ENCODE assay signal across 11 cellular contexts in the genomic region with DNA sequence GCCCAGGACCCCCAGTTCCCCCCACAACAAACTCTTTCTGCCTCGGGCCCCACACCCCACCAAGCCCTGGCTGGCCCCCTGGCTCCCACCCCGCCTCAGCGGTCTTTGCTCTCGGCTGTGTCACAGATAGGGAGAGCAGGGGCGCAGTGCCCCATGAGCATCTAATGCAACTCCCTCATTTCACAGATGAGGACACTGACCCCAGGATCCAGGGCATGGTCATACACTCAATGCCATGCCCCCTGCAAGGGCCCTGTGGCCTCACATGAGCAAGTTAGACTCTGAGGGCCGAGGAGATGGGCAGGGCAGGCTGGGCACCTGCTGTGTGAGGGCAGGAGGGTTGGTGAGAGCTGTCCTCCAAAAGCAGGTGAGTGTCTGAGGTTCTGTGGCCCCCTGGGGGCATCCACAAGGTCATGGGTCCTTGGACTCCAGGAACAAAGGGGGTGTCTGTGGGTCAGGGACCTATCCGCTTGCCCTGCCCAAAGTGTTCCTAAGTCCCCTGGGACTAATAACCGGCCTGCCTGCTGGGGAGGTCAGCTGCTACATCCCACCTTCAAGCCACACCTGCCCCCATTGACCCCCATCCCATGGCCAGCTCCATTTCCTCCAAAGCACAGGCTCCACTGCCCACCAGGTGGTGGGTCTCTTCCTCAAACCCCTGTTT. TPM values are rescaled to one million over a fixed set of nuclear protein-coding genes. Genes with fewer than 3 reads are reported as not detected.
DNase-seq lines count a peak whose midpoint lies in the region; ATAC-seq and TF ChIP-seq lines count a peak whose summit lies in the region.
"Had no signal": no experiment of that assay in that cellular context is flagged by ENCODE, and none has a peak within 500 bp of the region (broad histone marks: within the 10 kb centered on the region; RNA-seq: fewer than 3 reads in every experiment).

No MANE protein-coding gene starts in this region.

- H3K9me3 ChIP-seq in Caco-2 (0 out of 2 replicates have a peak, but pooled peaks cover 3% of the 10 kb centered on the region), neural progenitor cell (ENCODE audit: low read depth) (no peaks in the 10 kb centered on the region)
- H3K9me3 ChIP-seq: thyroid gland had no signal

- H3K27ac Mint-ChIP-seq in Caco-2 (ENCODE audit: unreplicated experiment) (no peak overlapping the region), neural progenitor cell (no peak overlapping the region)
- peak overlapping the region; percentile 72 for H3K27ac Mint-ChIP-seq in activated naive CD8-positive, alpha-beta T cell treated with anti-CD3 and anti-CD28 coated beads, Interleukin-2, amount 50 U/mL, for 24 hours

- H3K36me3 ChIP-seq in Caco-2 (ENCODE audit: control insufficient read depth, insufficient read depth, low read length) (peaks cover 12% of the 10 kb centered on the region), neural progenitor cell (no peaks in the 10 kb centered on the region)

- peaks cover 22% of the 10 kb centered on the region for H3K9me3 Mint-ChIP-seq in Caco-2 (ENCODE audit: unreplicated experiment)
- peaks cover 3% of the 10 kb centered on the region for H3K9me3 Mint-ChIP-seq in activated naive CD8-positive, alpha-beta T cell treated with anti-CD3 and anti-CD28 coated beads, Interleukin-2, amount 50 U/mL, for 24 hours
- H3K9me3 Mint-ChIP-seq in neural progenitor cell, result peaks cover 3% of the 10 kb centered on the region

- BruUV-seq in Caco-2 (replicated peaks; lab: Mats Ljungman, UMichigan), result no TSS peak

- POLR2A ChIA-PET in Caco-2 (lab: Charles Lee), result interaction anchor here (0.6 to 1.0 kb wide), 2 partner anchors 17 to 24 kb away, joined by 3 to 5 read pairs; no protein-coding TSS in a partner anchor

- no peak overlapping the region for H3K9ac ChIP-seq in neural progenitor cell

- H3K4me3 ChIP-seq in Caco-2 (ENCODE audit: low read depth, low read length) (no peak overlapping the region), NB4 (ENCODE audit: low read depth, low read length) (no peak overlapping the region), neural progenitor cell (no peak overlapping the region)

- no peak overlapping the region for H3K4me2 ChIP-seq in neural progenitor cell

- H3K4me1 Mint-ChIP-seq in Caco-2 (ENCODE audit: low read depth, unreplicated experiment) (peaks cover 13% of the 10 kb centered on the region), neural progenitor cell (peaks cover 34% of the 10 kb centered on the region)
- peaks cover 26% of the 10 kb centered on the region for H3K4me1 Mint-ChIP-seq in activated naive CD8-positive, alpha-beta T cell treated with anti-CD3 and anti-CD28 coated beads, Interleukin-2, amount 50 U/mL, for 24 hours

- peaks cover 27% of the 10 kb centered on the region for H3K79me2 ChIP-seq in neural progenitor cell (ENCODE audit: low read depth)

- H3K27me3 Mint-ChIP-seq in Caco-2 (ENCODE audit: insufficient read depth, unreplicated experiment), result no peaks in the 10 kb centered on the region
- no peaks in the 10 kb centered on the region for H3K27me3 Mint-ChIP-seq in activated naive CD8-positive, alpha-beta T cell treated with anti-CD3 and anti-CD28 coated beads, Interleukin-2, amount 50 U/mL, for 24 hours
- H3K27me3 Mint-ChIP-seq in neural progenitor cell (ENCODE audit: insufficient read depth, low read depth), result peaks cover 11% of the 10 kb centered on the region

- in situ Hi-C loops in ACHN (cut with HindIII; ENCODE audit: low pct_ligation_motif_present, low pct_unique_long_range_greater_than_20kb, low sequenced_read_pairs), result no loop called here

- ATAC-seq in activated naive CD8-positive, alpha-beta T cell treated with anti-CD3 and anti-CD28 coated beads, Interleukin-2, amount 50 U/mL, for 24 hours, result no peak
- no peak for ATAC-seq in HG02571 (IDR thresholded peaks at IDR 0.05; ENCODE audit: unreplicated experiment)

- TF ChIP-seq CTCF in Caco-2 (IDR thresholded peaks at IDR 0.05; ENCODE audit: insufficient read depth in 1 of 2, low read depth in 1 of 2, low read length in 1 of 2, severe bottlenecking in 1 of 2, unreplicated experiment in 1 of 2) (no peak), NB4 (IDR thresholded peaks at IDR 0.05; ENCODE audit: low read depth, low read length) (no peak), neural progenitor cell (IDR thresholded peaks at IDR 0.05) (no peak)

- H3K4me3 Mint-ChIP-seq in Caco-2 (ENCODE audit: unreplicated experiment) (peak overlapping the region; percentile 94), neural progenitor cell (peak overlapping the region; percentile 69)
- H3K4me3 Mint-ChIP-seq in activated naive CD8-positive, alpha-beta T cell treated with anti-CD3 and anti-CD28 coated beads, Interleukin-2, amount 50 U/mL, for 24 hours, result peak overlapping the region; percentile 91

- H3K36me3 Mint-ChIP-seq in Caco-2 (ENCODE audit: insufficient read depth, unreplicated experiment), result peaks cover 50% of the 10 kb centered on the region
- peaks cover 33% of the 10 kb centered on the region for H3K36me3 Mint-ChIP-seq in activated naive CD8-positive, alpha-beta T cell treated with anti-CD3 and anti-CD28 coated beads, Interleukin-2, amount 50 U/mL, for 24 hours (ENCODE audit: low read depth)
- peaks cover 31% of the 10 kb centered on the region for H3K36me3 Mint-ChIP-seq in neural progenitor cell

- DNase-seq in Caco-2 (no peak), NB4 (ENCODE audit: low read depth) (peak; percentile 14), neural progenitor cell (ENCODE audit: low spot score) (no peak), ACHN (no peak), NCI-H1105 treated with DMSO at 0.1 percent for 48 hours (lab: John Stamatoyannopoulos, UW) (no peak)
- no peak for DNase-seq in activated naive CD8-positive, alpha-beta T cell treated with anti-CD3 and anti-CD28 coated beads, Interleukin-2, amount 50 U/mL, for 24 hours
- DNase-seq: cerebellar nuclear complex, NCI-H2081 treated with DMSO at 0.1 percent for 48 hours, OCI-M1, thyroid gland had no signal

- no peak overlapping the region for H3K27ac ChIP-seq in neural progenitor cell

- no peaks in the 10 kb centered on the region for H3K27me3 ChIP-seq in Caco-2 (replicated peaks; ENCODE audit: control insufficient read depth, insufficient read depth, low read length)
- H3K27me3 ChIP-seq in neural progenitor cell, result no peaks in the 10 kb centered on the region
- H3K27me3 ChIP-seq: thyroid gland had no signal

- intact Hi-C loops in Caco-2 (cut with micrococcal nuclease; ENCODE audit: unreplicated experiment), result no loop called here

- CTCF ChIA-PET in Caco-2 (lab: Charles Lee), result no interaction called here

- peaks cover 37% of the 10 kb centered on the region for H4K20me1 ChIP-seq in neural progenitor cell (ENCODE audit: low read depth)

- H3F3A ChIP-seq in neural progenitor cell (ENCODE audit: low read depth), result peaks cover 58% of the 10 kb centered on the region

- no peak for TF ChIP-seq POLR2A in NB4 (IDR thresholded peaks at IDR 0.05; ENCODE audit: extremely low read depth, insufficient read length)

- no peak overlapping the region for H2AFZ ChIP-seq in neural progenitor cell (replicated peaks)

- H3K4me1 ChIP-seq in Caco-2, result peaks cover 19% of the 10 kb centered on the region
- H3K4me1 ChIP-seq in neural progenitor cell, result peaks cover 19% of the 10 kb centered on the region

RNA-seq across cellular contexts. Expression of a gene that starts 2.5 kb away (rescaled TPM):
- total RNA-seq in Caco-2 (2022) (762 and 795 TPM in 2 replicates), neural progenitor cell (ENCODE audit: low replicate concordance) (132 and 552 TPM in 2 replicates)

RNA-seq across cellular contexts. Expression of a gene that starts 39.0 kb away (rescaled TPM):
- total RNA-seq in Caco-2 (2022) (29.5 and 32.4 TPM in 2 replicates), neural progenitor cell (ENCODE audit: low replicate concordance) (3.8 and 12.1 TPM in 2 replicates)

RNA-seq across cellular contexts. Expression of a gene that starts 57.8 kb away (rescaled TPM):
- total RNA-seq in Caco-2 (2022) (4.4 and 5.4 TPM in 2 replicates), neural progenitor cell (ENCODE audit: low replicate concordance) (1.1 and 7.7 TPM in 2 replicates)
